In the genomic region with DNA sequence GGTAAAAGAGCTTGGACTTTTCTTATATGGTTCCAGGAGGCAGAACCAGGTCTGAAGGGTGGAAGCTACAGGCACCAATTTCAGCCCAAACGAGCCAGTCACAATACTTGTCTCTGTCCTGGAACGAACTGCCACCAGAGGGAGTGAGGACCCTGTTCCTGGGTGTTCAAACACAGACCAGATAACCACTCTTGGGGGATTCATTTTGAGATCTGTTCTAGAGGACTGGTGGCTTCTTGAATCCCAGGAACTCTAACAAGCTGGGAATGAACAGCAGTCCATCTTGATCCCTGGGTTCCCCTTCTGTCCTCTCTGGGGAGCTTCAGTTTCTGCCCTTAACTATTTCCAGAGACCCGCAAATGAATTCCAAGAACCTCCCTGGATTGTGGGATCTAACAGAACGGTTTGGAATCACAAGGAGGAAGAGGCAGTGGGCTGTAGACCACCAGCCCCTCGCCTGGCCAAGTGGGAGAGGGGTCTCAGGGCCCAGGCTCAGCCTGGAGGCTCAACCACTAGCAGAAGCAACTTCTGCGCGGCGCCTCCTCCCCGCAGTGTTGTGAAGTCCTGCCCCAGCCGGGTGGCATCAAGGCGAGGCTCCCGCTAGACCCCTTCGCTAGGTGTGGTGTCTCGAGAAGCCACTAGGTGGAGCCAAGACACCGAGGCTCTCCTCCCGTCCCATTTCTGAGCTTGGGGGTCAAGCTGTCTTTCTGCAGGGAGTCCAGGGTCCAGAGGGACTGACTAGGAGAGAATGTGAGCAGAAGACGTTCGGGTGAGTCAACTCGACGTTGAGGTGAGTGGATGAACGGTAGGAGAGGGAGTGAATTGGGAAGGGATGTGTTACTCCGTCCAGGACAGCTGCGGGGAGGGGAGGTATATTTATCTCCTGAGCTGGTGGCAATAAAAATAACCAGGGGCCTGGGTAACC, we compare ENCODE assay signal across 8 cellular contexts. TPM values are rescaled to one million over a fixed set of nuclear protein-coding genes. Genes with fewer than 3 reads are reported as not detected.
A peak's percentile ranks its signal among the peaks of the same experiment; 100 is the strongest.
DNase-seq lines count a peak whose midpoint lies in the region; ATAC-seq and TF ChIP-seq lines count a peak whose summit lies in the region.

No MANE protein-coding gene starts in this region.

- H3K27me3 Mint-ChIP-seq in activated naive CD8-positive, alpha-beta T cell treated with anti-CD3 and anti-CD28 coated beads for 36 hours: peaks cover 67% of the 10 kb centered on the region

- H3K4me1 ChIP-seq in psoas muscle (peaks cover 16% of the 10 kb centered on the region), aorta (ENCODE audit: control insufficient read depth in 1 of 2, insufficient read depth in 2 of 2, low read length in 2 of 2) (no peaks in the 10 kb centered on the region)

- no peak overlapping the region for H3K4me3 Mint-ChIP-seq in activated naive CD8-positive, alpha-beta T cell treated with anti-CD3 and anti-CD28 coated beads for 36 hours

- H3K9me3 ChIP-seq in psoas muscle: no peaks in the 10 kb centered on the region
- H3K9me3 ChIP-seq in aorta (ENCODE audit: control insufficient read depth, low read length): no peaks in the 10 kb centered on the region

- H3K27me3 ChIP-seq in psoas muscle (ENCODE audit: insufficient read depth in 3 of 3, low read length in 2 of 3): peaks cover 0 to 34% (median 10%) of the 10 kb centered on the region in 3 donors
- H3K27me3 ChIP-seq in aorta (ENCODE audit: control insufficient read depth in 1 of 2, insufficient read depth in 2 of 2, low read length in 1 of 2): no peaks in the 10 kb centered on the region

- no peaks in the 10 kb centered on the region for H3K36me3 Mint-ChIP-seq in activated naive CD8-positive, alpha-beta T cell treated with anti-CD3 and anti-CD28 coated beads for 36 hours

- WGBS in psoas muscle, 3 donors: 1% methylated on average over 23 of the region's 23 CpGs
- WGBS in aorta, 2 donors: 1% methylated on average over 23 of the region's 23 CpGs

- H3K36me3 ChIP-seq in psoas muscle (ENCODE audit: insufficient read depth in 1 of 2, low read depth in 1 of 2) (no peaks in the 10 kb centered on the region), aorta (ENCODE audit: control insufficient read depth in 1 of 2, insufficient read depth in 2 of 2, low read length in 1 of 2) (no peaks in the 10 kb centered on the region)

- peak; percentile 57 for ATAC-seq in GM21447 (IDR thresholded peaks at IDR 0.05; ENCODE audit: unreplicated experiment)
- ATAC-seq in psoas muscle: peak; percentile 87 to 94 (median 90)
- ATAC-seq in aorta (ENCODE audit: low FRiP score): peak; percentile 93

- H3K9me3 Mint-ChIP-seq in activated naive CD8-positive, alpha-beta T cell treated with anti-CD3 and anti-CD28 coated beads for 36 hours: no peaks in the 10 kb centered on the region

- peaks cover 31% of the 10 kb centered on the region for H3K4me1 Mint-ChIP-seq in activated naive CD8-positive, alpha-beta T cell treated with anti-CD3 and anti-CD28 coated beads for 36 hours

- DNase-seq in Ammon's horn (ENCODE audit: low spot score): peak; percentile 80
- DNase-seq in NCI-H1417 treated with DMSO at 0.1 percent for 48 hours (lab: John Stamatoyannopoulos, UW): peak; percentile 33
- DNase-seq in SW480 (ENCODE audit: low spot score): peak; percentile 80
- peak; percentile 77 for DNase-seq in activated naive CD8-positive, alpha-beta T cell treated with anti-CD3 and anti-CD28 coated beads for 36 hours
- peak; percentile 82 for DNase-seq in cardiac septum (ENCODE audit: low spot score)
- DNase-seq in psoas muscle: peak; percentile 76 to 87
- DNase-seq in aorta: peak; percentile 86 to 91

- TF ChIP-seq CTCF in psoas muscle (IDR thresholded peaks at IDR 0.05): peak; percentile 93

- peak overlapping the region; percentile 69 for H3K27ac Mint-ChIP-seq in activated naive CD8-positive, alpha-beta T cell treated with anti-CD3 and anti-CD28 coated beads for 36 hours

- intact Hi-C loops in cardiac septum (cut with DNase I): loop anchor here (1.0 kb wide), 1 partner anchor 37 kb away; no protein-coding TSS in a partner anchor
- intact Hi-C loops in psoas muscle (cut with DNase I): loop anchor here in 1 of 2 donors (1.0 kb wide), 1 partner anchor 37 kb away; no protein-coding TSS in a partner anchor
- intact Hi-C loops in aorta (cut with DNase I): loop anchor here (1.0 to 10.0 kb wide), 4 partner anchors 36 to 203 kb away; partner anchors contain the start of genes PEAR1 (in 1 of the 2) and PRCC (in 1 of the 2)

- H3K4me3 ChIP-seq in psoas muscle: peak overlapping the region; percentile 48
- no peak overlapping the region for H3K4me3 ChIP-seq in aorta (ENCODE audit: low read length in 2 of 2)

- H3K27ac ChIP-seq in psoas muscle: peak overlapping the region; percentile 12
- no peak overlapping the region for H3K27ac ChIP-seq in aorta (ENCODE audit: low read depth in 1 of 2, low read length in 2 of 2)

RNA-seq across cellular contexts. Expression of gene NES, which starts 12.1 kb away (rescaled TPM):
- under 1 TPM in 1 of 2 experiments, not detected in 1; 0.04 TPM for total RNA-seq in activated naive CD8-positive, alpha-beta T cell treated with anti-CD3 and anti-CD28 coated beads for 36 hours
- total RNA-seq in cardiac septum: 699 TPM
- 100 to 1,000 TPM in 1 of 4 donors, 10 to 100 TPM in 3; 40.5 to 581 (median 80.2) TPM for total RNA-seq in psoas muscle
- polyA plus RNA-seq in psoas muscle: 10 to 100 TPM; 12.3 to 23.8 (median 17.2) TPM
- total RNA-seq in aorta: 10 to 100 TPM; 47.9 to 57.2 TPM
- 1 to 10 TPM; 5.5 to 8.0 TPM for polyA plus RNA-seq in aorta

RNA-seq across cellular contexts. Expression of gene CRABP2, which starts 16.1 kb away (rescaled TPM):
- 1 to 10 TPM; 1.2 to 1.6 TPM for total RNA-seq in activated naive CD8-positive, alpha-beta T cell treated with anti-CD3 and anti-CD28 coated beads for 36 hours
- total RNA-seq in cardiac septum: 3.7 TPM
- 1 to 10 TPM in 2 of 4 donors, under 1 TPM in 1, not detected in 1; 0.71 to 1.7 (median 1.6) TPM for total RNA-seq in psoas muscle
- polyA plus RNA-seq in psoas muscle: under 1 TPM; 0.13 to 0.57 (median 0.53) TPM
- 10 to 100 TPM in 1 of 2 donors, 1 to 10 TPM in 1; 3.8 to 34.4 TPM for total RNA-seq in aorta
- 1 to 10 TPM; 6.5 to 7.8 TPM for polyA plus RNA-seq in aorta

RNA-seq across cellular contexts. Expression of gene METTL25B, which starts 39.0 kb away (rescaled TPM):
- total RNA-seq in activated naive CD8-positive, alpha-beta T cell treated with anti-CD3 and anti-CD28 coated beads for 36 hours: 10 to 100 TPM; 24.4 to 24.9 TPM
- total RNA-seq in cardiac septum: 14.7 TPM
- 10 to 100 TPM; 18.5 to 32.1 (median 28.5) TPM for total RNA-seq in psoas muscle
- polyA plus RNA-seq in psoas muscle: 10 to 100 TPM; 22.1 to 31.5 (median 27.0) TPM
- 10 to 100 TPM; 20.7 to 33.6 TPM for total RNA-seq in aorta
- polyA plus RNA-seq in aorta: 10 to 100 TPM; 24.2 to 46.2 TPM

RNA-seq across cellular contexts. Expression of gene ISG20L2, which starts 39.3 kb away (rescaled TPM):
- total RNA-seq in activated naive CD8-positive, alpha-beta T cell treated with anti-CD3 and anti-CD28 coated beads for 36 hours: 10 to 100 TPM; 74.9 to 77.4 TPM
- 12.4 TPM for total RNA-seq in cardiac septum
- 10 to 100 TPM in 3 of 4 donors, 1 to 10 TPM in 1; 7.4 to 19.8 (median 16.5) TPM for total RNA-seq in psoas muscle
- 10 to 100 TPM in 2 of 3 donors, 1 to 10 TPM in 1; 7.6 to 20.4 (median 20.2) TPM for polyA plus RNA-seq in psoas muscle
- 10 to 100 TPM; 20.6 to 26.9 TPM for total RNA-seq in aorta
- polyA plus RNA-seq in aorta: 10 to 100 TPM; 11.7 to 20.2 TPM

RNA-seq across cellular contexts. Expression of gene BCAN, which starts 47.4 kb away (rescaled TPM):
- total RNA-seq in activated naive CD8-positive, alpha-beta T cell treated with anti-CD3 and anti-CD28 coated beads for 36 hours: not detected
- total RNA-seq in cardiac septum (0.16 TPM), psoas muscle (under 1 TPM in 2 of 4 donors, not detected in 2; 0.27 to 0.36 TPM), aorta (under 1 TPM in 1 of 2 donors, not detected in 1; 0.36 TPM)
- polyA plus RNA-seq in psoas muscle (under 1 TPM in 2 of 3 donors, not detected in 1; 0.06 to 0.08 TPM), aorta (under 1 TPM in 1 of 2 donors, not detected in 1; 0.95 TPM)

Comparison
In these comparisons a context has a peak if more than half of its experiments do, and no peak if none do; other contexts are left out.
1. DNase-seq: peak in every context shown above with its lines; median percentile 88 in aorta; 82 in cardiac septum; 82 in psoas muscle; 80 in Ammon's horn; 80 in SW480; 77 in activated naive CD8-positive, alpha-beta T cell treated with anti-CD3 and anti-CD28 coated beads for 36 hours; 33 in NCI-H1417 treated with DMSO at 0.1 percent for 48 hours.
2. RNA of gene NES, which starts 12.1 kb away (total RNA-seq): 699 TPM in cardiac septum (single experiment), 40.5 to 581 TPM in psoas muscle and 47.9 to 57.2 TPM in aorta; 0.04 TPM in activated naive CD8-positive, alpha-beta T cell treated with anti-CD3 and anti-CD28 coated beads for 36 hours; every median in the first group is over 10 times any median in the second.
3. Peak in every context shown above with its lines, with median percentiles within 50 percentile points of each other: ATAC-seq.